ENCODE assay signal across 8 cellular contexts in genomic region chr11:68312117-68312779, GRCh38. TPM values are rescaled to one million over a fixed set of nuclear protein-coding genes. Genes with fewer than 3 reads are reported as not detected.
DNase-seq lines count a peak whose midpoint lies in the region; ATAC-seq, FAIRE-seq and TF ChIP-seq lines count a peak whose summit lies in the region.

Gene LRP5, plus strand, starts transcription at chr11:68312591. Its CDS starts 124 bp downstream, at chr11:68312715.

- no peaks in the 10 kb centered on the region for H3K27me3 Mint-ChIP-seq in endodermal cell (ENCODE audit: insufficient read depth)

- peak within 1 kb of the TSS; percentile 56 for H3K9ac ChIP-seq in endodermal cell (ENCODE audit: extremely low read depth, low read length, poor library complexity, severe bottlenecking)

- intact Hi-C loops in mucosa of descending colon (cut with DNase I, micrococcal nuclease): loop anchor here in 1 of 2 donors (10.0 kb wide), 1 partner anchor 73 kb away; no protein-coding TSS in a partner anchor

- H3K4me1 ChIP-seq in endodermal cell (ENCODE audit: control insufficient read depth, insufficient read depth, low read length) (no peaks in the 10 kb centered on the region), mucosa of descending colon (ENCODE audit: low read depth) (peaks cover 38% of the 10 kb centered on the region), urinary bladder (ENCODE audit: insufficient read depth) (no peaks in the 10 kb centered on the region)

- H3K27ac ChIP-seq in RWPE1 (peak within 1 kb of the TSS; percentile 93), endodermal cell (ENCODE audit: low read depth, low read length) (peak within 1 kb of the TSS; percentile 36), urinary bladder (ENCODE audit: low read depth) (no peak within 1 kb of the TSS)

- WGBS in endodermal cell (ENCODE audit: insufficient coverage in 1 of 2, insufficient read length in 1 of 2), 2 experiments: 9 to 22% methylated on average over 10 to 83 of the region's 85 CpGs
- 3% methylated on average over 82 of the region's 85 CpGs for WGBS in urinary bladder

- CTCF ChIA-PET in RWPE1 (lab: Yijun Ruan, JAX): interaction anchor here (0.9 kb wide), 1 partner anchor 15 kb away, joined by 4 read pairs; no protein-coding TSS in a partner anchor

- no peaks in the 10 kb centered on the region for H3K27me3 ChIP-seq in endodermal cell (ENCODE audit: control insufficient read depth, insufficient read depth, low read length, poor library complexity, severe bottlenecking)

- POLR2A ChIA-PET in RWPE1 (lab: Yijun Ruan, JAX; ENCODE audit: low non-redundant PET): no interaction called here

- peak; percentile 86 for DNase-seq in AG20443 (ENCODE audit: low spot score)
- DNase-seq in GM12892 (ENCODE audit: insufficient read length): peak; percentile 70
- DNase-seq in RWPE1 (ENCODE audit: low spot score): peak; percentile 48
- DNase-seq in endodermal cell: peak; percentile 58
- DNase-seq in mucosa of descending colon: peak in 2 of 3 donors; percentile 57 to 78
- DNase-seq in SIG-M5 treated with dmso at 0.1 percent for 504 hours (lab: John Stamatoyannopoulos, UW; ENCODE audit: unreplicated experiment): no peak
- DNase-seq in inferior parietal cortex (ENCODE audit: extremely low spot score): no peak

- no peaks in the 10 kb centered on the region for H3K9me3 Mint-ChIP-seq in endodermal cell

- H3K27ac Mint-ChIP-seq in endodermal cell: peak within 1 kb of the TSS; percentile 92

- H3K36me3 Mint-ChIP-seq in endodermal cell (ENCODE audit: low read depth): peaks cover 2% of the 10 kb centered on the region

- H3K4me3 ChIP-seq in endodermal cell (ENCODE audit: low read length) (peak within 1 kb of the TSS; percentile 96), mucosa of descending colon (peak within 1 kb of the TSS; percentile 42), urinary bladder (ENCODE audit: low read depth, low read length) (peak within 1 kb of the TSS; percentile 85)

- H3K4me3 Mint-ChIP-seq in endodermal cell: peak within 1 kb of the TSS; percentile 86

- TF ChIP-seq CTCF in RWPE1 (conservative IDR thresholded peaks at IDR 0.05; ENCODE audit: low read depth) (no peak), endodermal cell (conservative IDR thresholded peaks at IDR 0.05) (no peak), mucosa of descending colon (IDR thresholded peaks at IDR 0.05) (no peak)

- TF ChIP-seq POLR2A in GM12892 (IDR thresholded peaks at IDR 0.05; ENCODE audit: low read depth, low read length): no peak

- peak; percentile 50 for ATAC-seq in mucosa of descending colon

- peak; percentile 38 for FAIRE-seq in GM12892 (lab: Jason Lieb, UNC)

- H3K4me1 Mint-ChIP-seq in endodermal cell: peaks cover 25% of the 10 kb centered on the region

- H3K36me3 ChIP-seq in endodermal cell (ENCODE audit: control insufficient read depth, insufficient read depth, low read length) (no peaks in the 10 kb centered on the region), mucosa of descending colon (ENCODE audit: low read depth) (no peaks in the 10 kb centered on the region), urinary bladder (ENCODE audit: insufficient read depth) (no peaks in the 10 kb centered on the region)

- H3K9me3 ChIP-seq in endodermal cell (ENCODE audit: control insufficient read depth, low read length) (no peaks in the 10 kb centered on the region), mucosa of descending colon (no peaks in the 10 kb centered on the region)

RNA-seq across cellular contexts. Expression of gene LRP5, which starts in this region (rescaled TPM):
- polyA plus RNA-seq in GM12892 (2012; ENCODE audit: missing spikeins): 2.6 TPM
- total RNA-seq in endodermal cell: 10 to 100 TPM; 58.2 to 64.1 TPM
- 37.4 TPM for polyA plus RNA-seq in endodermal cell (2013, experiment 1 of 2)
- polyA plus RNA-seq in endodermal cell (2013, experiment 2 of 2): 35.9 TPM
- total RNA-seq in mucosa of descending colon: 100 to 1,000 TPM in 2 of 3 donors, 10 to 100 TPM in 1; 83.7 to 113 (median 103) TPM
- total RNA-seq in urinary bladder: 30.8 TPM
- 54.8 TPM for polyA plus RNA-seq in urinary bladder

Comparison
In these comparisons a context has a peak if more than half of its experiments do, and no peak if none do; other contexts are left out.
1. DNase-seq: peak in AG20443 (single experiment), GM12892 (single experiment), RWPE1 (single experiment), endodermal cell (single experiment) and mucosa of descending colon (2 of 3); none in SIG-M5 treated with dmso at 0.1 percent for 504 hours (single experiment) and inferior parietal cortex (single experiment).
2. H3K4me3 ChIP-seq: peak in every context shown above with its lines; median percentile 96 in endodermal cell; 85 in urinary bladder; 42 in mucosa of descending colon.